Comparison of ENCODE assay signal across 11 cellular contexts in the genomic region with DNA sequence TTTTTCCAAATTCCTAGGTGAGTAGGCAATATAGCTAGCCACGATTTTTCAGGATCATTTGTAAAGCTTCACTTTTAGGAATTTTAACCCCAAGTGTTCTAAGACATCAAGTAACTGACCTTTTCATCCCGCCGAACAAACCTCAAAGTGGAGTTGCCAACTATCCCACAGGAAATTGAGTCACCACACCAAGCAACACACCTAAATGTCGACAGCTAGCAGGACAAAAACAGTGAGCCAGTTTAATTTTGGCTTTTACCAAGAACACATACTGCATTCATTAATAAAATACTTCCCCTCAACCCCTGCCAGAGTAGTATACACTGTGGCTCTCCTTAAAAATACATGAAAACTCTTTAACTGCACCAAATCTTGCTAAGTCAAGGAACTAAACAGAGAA.
DNase-seq lines count a peak whose midpoint lies in the region; ATAC-seq and TF ChIP-seq lines count a peak whose summit lies in the region.
"Had no signal": no experiment of that assay in that cellular context is flagged by ENCODE, and none has a peak within 500 bp of the region (broad histone marks: within the 10 kb centered on the region; RNA-seq: fewer than 3 reads in every experiment).

No MANE protein-coding gene starts in this region.

- no peak for DNase-seq in activated CD4-positive, alpha-beta T cell treated with anti-CD3 and anti-CD28 coated beads, Interleukin-2, amount 10 ng/mL, durations not matched to agents 7 days and 5 days
- no peak for DNase-seq in activated CD4-positive, alpha-beta T cell treated with anti-CD3 and anti-CD28 coated beads, Interleukin-2, amount 50 U/mL, for 4 hours
- no peak for DNase-seq in RWPE2 (ENCODE audit: low spot score)
- peak; percentile 73 for DNase-seq in fibroblast of gingiva (ENCODE audit: low read depth)
- DNase-seq in skeletal muscle cell (ENCODE audit: low read depth), result peak; percentile 75
- DNase-seq in cerebellum (ENCODE audit: low spot score), result no peak
- no peak for DNase-seq in stimulated activated CD8-positive, alpha-beta memory T cell treated with anti-CD3 and anti-CD28 coated beads, Interleukin-4, amount 100 ng/mL, for 48 hours
- DNase-seq: amniotic stem cell, NCI-H2029 treated with DMSO at 0.1 percent for 48 hours, T-helper 9 cell had no signal

- H3K36me3 Mint-ChIP-seq in activated CD4-positive, alpha-beta T cell treated with anti-CD3 and anti-CD28 coated beads, Interleukin-2, amount 10 ng/mL, durations not matched to agents 7 days and 5 days (ENCODE audit: low read depth), result peaks cover 18% of the 10 kb centered on the region

- H3K36me3 ChIP-seq in RWPE2 (ENCODE audit: low read depth), result no peaks in the 10 kb centered on the region

- CTCF ChIA-PET in activated CD4-positive, alpha-beta T cell treated with anti-CD3 and anti-CD28 coated beads, Interleukin-2, amount 10 ng/mL, durations not matched to agents 7 days and 5 days (lab: Charles Lee), result interaction anchor here (0.6 to 3.5 kb wide), 6 partner anchors 9 to 133 kb away, joined by 3 to 12 read pairs (median 5); no protein-coding TSS in a partner anchor

- peak overlapping the region; percentile 68 for H3K27ac Mint-ChIP-seq in activated CD4-positive, alpha-beta T cell treated with anti-CD3 and anti-CD28 coated beads, Interleukin-2, amount 10 ng/mL, durations not matched to agents 7 days and 5 days

- TF ChIP-seq CTCF in RWPE2 (IDR thresholded peaks at IDR 0.05; ENCODE audit: poor library complexity, severe bottlenecking), result no peak

- no peaks in the 10 kb centered on the region for H3K27me3 ChIP-seq in RWPE2 (ENCODE audit: insufficient read depth, poor library complexity, severe bottlenecking)

- H3K9me3 Mint-ChIP-seq in activated CD4-positive, alpha-beta T cell treated with anti-CD3 and anti-CD28 coated beads, Interleukin-2, amount 10 ng/mL, durations not matched to agents 7 days and 5 days, result peaks cover 3% of the 10 kb centered on the region

- H3K27ac ChIP-seq in RWPE2 (ENCODE audit: poor library complexity, severe bottlenecking), result peak overlapping the region; percentile 82

- H3K4me1 ChIP-seq in RWPE2 (ENCODE audit: insufficient read depth, poor library complexity, severe bottlenecking), result peaks cover 22% of the 10 kb centered on the region

- POLR2A ChIA-PET in activated CD4-positive, alpha-beta T cell treated with anti-CD3 and anti-CD28 coated beads, Interleukin-2, amount 10 ng/mL, durations not matched to agents 7 days and 5 days (lab: Charles Lee), result no interaction called here

- no peak overlapping the region for H3K4me3 ChIP-seq in RWPE2 (ENCODE audit: severe bottlenecking)
- H3K4me3 ChIP-seq in skeletal muscle cell (ENCODE audit: low read depth, low read length), result no peak overlapping the region

- H3K4me1 Mint-ChIP-seq in activated CD4-positive, alpha-beta T cell treated with anti-CD3 and anti-CD28 coated beads, Interleukin-2, amount 10 ng/mL, durations not matched to agents 7 days and 5 days, result peaks cover 27% of the 10 kb centered on the region

- ATAC-seq in RWPE2 (ENCODE audit: low read depth) (peak; percentile 59), GM19452 (IDR thresholded peaks at IDR 0.05; ENCODE audit: unreplicated experiment) (no peak)

- no peaks in the 10 kb centered on the region for H3K9me3 ChIP-seq in RWPE2 (ENCODE audit: severe bottlenecking)

- H3K4me3 Mint-ChIP-seq in activated CD4-positive, alpha-beta T cell treated with anti-CD3 and anti-CD28 coated beads, Interleukin-2, amount 10 ng/mL, durations not matched to agents 7 days and 5 days, result peak overlapping the region; percentile 28

- peaks cover 1% of the 10 kb centered on the region for H3K27me3 Mint-ChIP-seq in activated CD4-positive, alpha-beta T cell treated with anti-CD3 and anti-CD28 coated beads, Interleukin-2, amount 10 ng/mL, durations not matched to agents 7 days and 5 days

Comparison
In these comparisons a context has a peak if more than half of its experiments do, and no peak if none do; other contexts are left out.
1. DNase-seq: peak in fibroblast of gingiva (single experiment) and skeletal muscle cell (single experiment); none in activated CD4-positive, alpha-beta T cell treated with anti-CD3 and anti-CD28 coated beads, Interleukin-2, amount 10 ng/mL, durations not matched to agents 7 days and 5 days (single experiment), activated CD4-positive, alpha-beta T cell treated with anti-CD3 and anti-CD28 coated beads, Interleukin-2, amount 50 U/mL, for 4 hours (0 of 2), RWPE2 (single experiment), cerebellum (single experiment) and stimulated activated CD8-positive, alpha-beta memory T cell treated with anti-CD3 and anti-CD28 coated beads, Interleukin-4, amount 100 ng/mL, for 48 hours (single experiment).